Comparison of ENCODE assay signal across 13 cellular contexts in the genomic region with DNA sequence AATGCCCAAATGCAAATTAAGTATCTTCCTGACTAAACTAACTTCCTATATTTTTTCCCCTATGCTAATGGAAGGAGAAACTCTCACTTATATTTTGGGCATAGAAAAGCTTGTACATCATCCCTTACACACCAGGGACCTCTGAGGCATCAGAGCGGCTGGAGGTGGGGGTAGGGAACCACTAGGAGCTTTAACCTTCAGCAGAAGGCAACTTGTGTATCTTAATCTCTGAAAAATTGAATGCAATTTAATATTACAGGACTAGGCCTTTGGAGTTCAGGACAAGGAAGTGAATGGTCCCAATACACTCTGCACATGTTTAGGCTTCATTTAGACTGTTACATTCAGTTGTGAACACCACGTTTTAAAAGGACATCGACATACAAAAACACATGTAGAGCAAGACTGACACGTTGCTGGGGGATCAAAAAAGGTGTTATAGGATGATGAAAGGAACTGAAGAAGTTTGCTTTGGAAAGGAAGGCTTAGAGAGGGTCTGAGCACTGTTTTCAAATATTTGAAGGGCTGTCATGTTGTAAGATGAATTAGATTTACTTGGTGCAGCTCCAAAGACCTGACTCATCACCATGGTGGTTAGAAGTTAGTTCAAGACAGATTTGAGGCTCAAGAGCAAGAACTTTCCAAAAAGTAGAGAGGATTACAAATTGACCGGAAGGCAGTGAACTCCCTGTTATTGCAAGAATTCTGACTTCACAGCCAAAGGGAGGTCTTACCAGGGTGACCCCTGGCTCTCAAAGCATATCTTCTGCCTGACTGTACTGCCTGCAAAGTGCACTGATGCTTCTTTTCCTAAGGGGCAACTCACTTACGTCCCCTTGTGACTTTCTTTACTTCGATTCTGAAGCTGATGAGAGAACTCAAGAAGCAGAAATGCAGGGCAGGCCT.
DNase-seq lines count a peak whose midpoint lies in the region; ATAC-seq and TF ChIP-seq lines count a peak whose summit lies in the region.
"Had no signal": no experiment of that assay in that cellular context is flagged by ENCODE, and none has a peak within 500 bp of the region (broad histone marks: within the 10 kb centered on the region; RNA-seq: fewer than 3 reads in every experiment).

No MANE protein-coding gene starts in this region.

- no peaks in the 10 kb centered on the region for H3K36me3 Mint-ChIP-seq in stimulated activated naive B cell treated with anti-CD40 and anti-IgM and Interleukin-4, amounts not matched to agents 10 μg/mL and 1 μg/mL and 100 μg/mL, for 72 hours
- H3K36me3 Mint-ChIP-seq: CD4-positive, CD25-positive, alpha-beta regulatory T cell had no signal

- H3K36me3 ChIP-seq in brain microvascular endothelial cell (replicated peaks) = peaks cover 16% of the 10 kb centered on the region

- in situ Hi-C loops in brain microvascular endothelial cell (cut with HindIII; ENCODE audit: low pct_ligation_motif_present, low sequenced_read_pairs) = no loop called here

- peak; percentile 92 for DNase-seq in AG04449 (ENCODE audit: low read depth, low spot score)
- DNase-seq in HT1080 (ENCODE audit: low read depth) = peak; percentile 97
- peak; percentile 92 for DNase-seq in brain microvascular endothelial cell
- peak; percentile 70 for DNase-seq in myocyte (ENCODE audit: low read depth)
- no peak for DNase-seq in stimulated activated naive B cell treated with anti-CD40 and anti-IgM and Interleukin-4, amounts not matched to agents 10 μg/mL and 1 μg/mL and 100 μg/mL, for 72 hours
- no peak for DNase-seq in activated gamma-delta T cell (lab: John Stamatoyannopoulos, UW)
- DNase-seq: activated CD4-positive, alpha-beta T cell treated with anti-CD3 and anti-CD28 coated beads for 36 hours; activated effector memory CD4-positive, alpha-beta T cell treated with anti-CD3 and anti-CD28 coated beads, Interleukin-2, amount 50 U/mL, for 16 hours; CD4-positive, CD25-positive, alpha-beta regulatory T cell; stimulated activated naive CD4-positive, alpha-beta T cell had no signal

- no peaks in the 10 kb centered on the region for H3K9me3 Mint-ChIP-seq in stimulated activated naive B cell treated with anti-CD40 and anti-IgM and Interleukin-4, amounts not matched to agents 10 μg/mL and 1 μg/mL and 100 μg/mL, for 72 hours
- H3K9me3 Mint-ChIP-seq: CD4-positive, CD25-positive, alpha-beta regulatory T cell; nephron had no signal

- H3K27ac Mint-ChIP-seq in stimulated activated naive B cell treated with anti-CD40 and anti-IgM and Interleukin-4, amounts not matched to agents 10 μg/mL and 1 μg/mL and 100 μg/mL, for 72 hours = no peak overlapping the region
- H3K27ac Mint-ChIP-seq: activated CD4-positive, alpha-beta T cell treated with anti-CD3 and anti-CD28 coated beads for 36 hours; CD4-positive, CD25-positive, alpha-beta regulatory T cell had no signal

- peak; percentile 35 for TF ChIP-seq CTCF in AG04449 (IDR thresholded peaks at IDR 0.05; ENCODE audit: insufficient read depth, low read length, missing control alignments)
- peak; percentile 58 for TF ChIP-seq CTCF in brain microvascular endothelial cell (IDR thresholded peaks at IDR 0.05; ENCODE audit: low read depth, low read length, missing control alignments)

- CTCF ChIA-PET in AG04449 (lab: Yijun Ruan, JAX) = interaction anchor here (0.7 to 5.4 kb wide), 11 partner anchors 8 to 170 kb away, joined by 3 to 49 read pairs (median 3); no protein-coding TSS in a partner anchor

- POLR2A ChIA-PET in AG04449 (lab: Yijun Ruan, JAX) = interaction anchor here (0.6 to 1.9 kb wide), 11 partner anchors 9 to 89 kb away, joined by 3 to 5 read pairs (median 3); no protein-coding TSS in a partner anchor

- peak overlapping the region; percentile 73 for H3K27ac ChIP-seq in brain microvascular endothelial cell

- ATAC-seq in stimulated activated naive B cell treated with anti-CD40 and anti-IgM and Interleukin-4, amounts not matched to agents 10 μg/mL and 1 μg/mL and 100 μg/mL, for 72 hours (replicated peaks) = no peak
- ATAC-seq in HG03571 (IDR thresholded peaks at IDR 0.05; ENCODE audit: unreplicated experiment) = no peak
- no peak for ATAC-seq in GM21619 (IDR thresholded peaks at IDR 0.05; ENCODE audit: unreplicated experiment)
- ATAC-seq: activated CD4-positive, alpha-beta T cell treated with anti-CD3 and anti-CD28 coated beads for 36 hours had no signal

- no peaks in the 10 kb centered on the region for H3K27me3 ChIP-seq in brain microvascular endothelial cell (replicated peaks)

- H3K4me3 Mint-ChIP-seq in stimulated activated naive B cell treated with anti-CD40 and anti-IgM and Interleukin-4, amounts not matched to agents 10 μg/mL and 1 μg/mL and 100 μg/mL, for 72 hours = no peak overlapping the region
- H3K4me3 Mint-ChIP-seq: activated CD4-positive, alpha-beta T cell treated with anti-CD3 and anti-CD28 coated beads for 36 hours; CD4-positive, CD25-positive, alpha-beta regulatory T cell; nephron had no signal

- H3K4me1 Mint-ChIP-seq in stimulated activated naive B cell treated with anti-CD40 and anti-IgM and Interleukin-4, amounts not matched to agents 10 μg/mL and 1 μg/mL and 100 μg/mL, for 72 hours = no peaks in the 10 kb centered on the region
- H3K4me1 Mint-ChIP-seq: activated CD4-positive, alpha-beta T cell treated with anti-CD3 and anti-CD28 coated beads for 36 hours; CD4-positive, CD25-positive, alpha-beta regulatory T cell had no signal

- no peaks in the 10 kb centered on the region for H3K27me3 Mint-ChIP-seq in stimulated activated naive B cell treated with anti-CD40 and anti-IgM and Interleukin-4, amounts not matched to agents 10 μg/mL and 1 μg/mL and 100 μg/mL, for 72 hours
- H3K27me3 Mint-ChIP-seq: activated CD4-positive, alpha-beta T cell treated with anti-CD3 and anti-CD28 coated beads for 36 hours; CD4-positive, CD25-positive, alpha-beta regulatory T cell had no signal

- H3K4me3 ChIP-seq in AG04449 (ENCODE audit: low read depth, low read length) (no peak overlapping the region), brain microvascular endothelial cell (ENCODE audit: low read depth, low read length) (no peak overlapping the region)

Comparison
In these comparisons a context has a peak if more than half of its experiments do, and no peak if none do; other contexts are left out.
1. DNase-seq: peak in AG04449 (single experiment), HT1080 (single experiment), brain microvascular endothelial cell (single experiment) and myocyte (single experiment); none in stimulated activated naive B cell treated with anti-CD40 and anti-IgM and Interleukin-4, amounts not matched to agents 10 μg/mL and 1 μg/mL and 100 μg/mL, for 72 hours (single experiment) and activated gamma-delta T cell (single experiment).